In the genomic region with DNA sequence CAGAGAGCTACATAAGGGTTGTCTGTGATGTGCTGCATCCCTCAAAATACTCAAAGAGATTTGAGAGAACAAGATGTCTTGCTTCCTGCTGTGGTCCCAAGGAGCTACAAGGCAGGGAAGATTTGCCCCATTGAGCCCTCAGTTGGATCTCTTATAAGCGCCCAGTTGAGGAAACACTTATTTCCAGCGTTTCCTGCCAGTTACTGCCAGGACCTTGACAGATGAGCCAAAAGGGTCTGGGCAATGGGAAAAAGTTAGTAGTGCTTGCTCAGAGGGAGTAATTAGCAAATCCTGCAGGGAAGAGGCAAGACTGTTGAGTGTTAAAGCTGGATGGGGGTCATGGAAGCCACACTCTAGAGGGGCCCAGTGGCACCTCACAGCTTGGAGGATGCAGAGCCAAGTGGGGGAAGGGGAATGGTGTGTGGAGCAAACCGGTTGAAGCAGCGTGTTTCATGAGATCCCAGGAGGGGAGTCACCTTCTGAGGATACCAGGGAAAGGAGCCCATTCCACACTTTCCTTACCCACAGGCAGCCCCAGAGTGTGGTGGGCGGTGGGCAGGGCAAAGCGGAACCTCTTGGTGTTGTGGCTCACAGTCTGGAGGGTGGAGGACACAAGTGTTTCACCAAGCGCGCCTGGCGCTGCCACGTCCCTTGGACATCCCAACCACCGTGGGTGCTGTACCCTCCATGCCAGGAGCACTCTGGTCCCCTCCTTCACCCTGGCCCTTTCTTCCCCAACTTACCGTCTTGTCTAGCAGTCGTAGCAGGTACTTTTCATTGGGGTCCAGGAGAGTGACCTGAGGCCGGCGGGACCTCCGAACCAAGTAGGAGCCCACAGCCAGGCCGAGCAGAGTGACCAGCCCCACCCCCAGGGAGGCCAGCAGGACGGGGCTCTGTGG, we compare ENCODE assay signal across 8 cellular contexts. TPM values are rescaled to one million over a fixed set of nuclear protein-coding genes. Genes with fewer than 3 reads are reported as not detected.
DNase-seq lines count a peak whose midpoint lies in the region; ATAC-seq, FAIRE-seq and TF ChIP-seq lines count a peak whose summit lies in the region.

No MANE protein-coding gene starts in this region.

- no peak for ATAC-seq in natural killer cell
- ATAC-seq in HG03135 (IDR thresholded peaks at IDR 0.05; ENCODE audit: unreplicated experiment), result no peak

- H3K4me3 ChIP-seq in Caco-2 (ENCODE audit: low read depth, low read length) (peak overlapping the region; percentile 70), OCI-LY1 (ENCODE audit: low read depth, low read length, poor library complexity, severe bottlenecking) (peak overlapping the region; percentile 97), H1 (ENCODE audit: extremely low read depth in 1 of 4, insufficient read depth in 2 of 4, low read depth in 3 of 4, low read length in 4 of 4) (peak overlapping the region; percentile 54 to 79 (median 70))

- no peak overlapping the region for H2BK15ac ChIP-seq in H1 (ENCODE audit: low read length)

- no peak overlapping the region for H3K18ac ChIP-seq in H1 (ENCODE audit: extremely low read depth, low read length)

- peak overlapping the region; percentile 71 for H4K8ac ChIP-seq in H1 (ENCODE audit: extremely low read depth, insufficient read depth, low read length)

- H4K91ac ChIP-seq in H1 (replicated peaks; ENCODE audit: insufficient read length, low read length), result peak overlapping the region; percentile 49

- H2AFZ ChIP-seq in OCI-LY1 (ENCODE audit: low read length) (no peak overlapping the region), H1 (ENCODE audit: low read length) (no peak overlapping the region)

- no peaks in the 10 kb centered on the region for H3F3A ChIP-seq in OCI-LY1 (ENCODE audit: insufficient read depth, low read length)

- no peaks in the 10 kb centered on the region for H3K79me1 ChIP-seq in H1 (ENCODE audit: low read depth, low read length)

- H3K56ac ChIP-seq in H1 (replicated peaks; ENCODE audit: insufficient read length, low read depth, low read length), result no peak overlapping the region

- no peak overlapping the region for H2BK20ac ChIP-seq in H1 (ENCODE audit: low read length)

- no peak overlapping the region for H4K5ac ChIP-seq in H1 (ENCODE audit: insufficient read length, low read depth, low read length)

- peaks cover 10% of the 10 kb centered on the region for H3K23me2 ChIP-seq in H1 (ENCODE audit: low read depth, low read length)

- no peak overlapping the region for H3K27ac Mint-ChIP-seq in Caco-2 (ENCODE audit: unreplicated experiment)
- peak overlapping the region; percentile 73 to 83 for H3K27ac Mint-ChIP-seq in natural killer cell

- no peak overlapping the region for H3K14ac ChIP-seq in H1 (ENCODE audit: insufficient read length)

- H3K4me3 Mint-ChIP-seq in Caco-2 (ENCODE audit: unreplicated experiment) (peak overlapping the region; percentile 83), natural killer cell (peak overlapping the region; percentile 86)

- H3K9me3 ChIP-seq in Caco-2 (no peaks in the 10 kb centered on the region), OCI-LY1 (ENCODE audit: low read length) (no peaks in the 10 kb centered on the region), H1 (ENCODE audit: insufficient read depth in 2 of 2, low read depth in 1 of 2, low read length in 1 of 2) (no peaks in the 10 kb centered on the region)

- TF ChIP-seq RAD21 in H1 (IDR thresholded peaks at IDR 0.05 in 1 of 2, conservative IDR thresholded peaks at IDR 0.05 in 1 of 2; ENCODE audit: low read depth in 2 of 2, low read length in 2 of 2), result no peak

- DNase-seq in Caco-2 (no peak), H1 (ENCODE audit: low read depth in 1 of 2, low spot score in 2 of 2) (no peak), natural killer cell (no peak), foreskin melanocyte (no peak), GM19240 (ENCODE audit: insufficient read length, low spot score) (no peak), NCI-H524 treated with DMSO at 0.1 percent for 48 hours (lab: John Stamatoyannopoulos, UW) (no peak)

- no peaks in the 10 kb centered on the region for H3K36me3 Mint-ChIP-seq in Caco-2 (ENCODE audit: insufficient read depth, unreplicated experiment)
- H3K36me3 Mint-ChIP-seq in natural killer cell, result no peaks in the 10 kb centered on the region

- H3K4ac ChIP-seq in H1 (replicated peaks; ENCODE audit: insufficient read length, low read depth, low read length), result peak overlapping the region; percentile 74

- CTCF ChIA-PET in Caco-2 (lab: Charles Lee) (no interaction called here), H1 (lab: Charles Lee; ENCODE audit: partially characterized antibody) (interaction anchor here (0.6 to 1.0 kb wide), 2 partner anchors 162 to 208 kb away, joined by 3 read pairs; partner anchors contain the start of gene ADORA1)

- H3K23ac ChIP-seq in H1 (ENCODE audit: insufficient read length), result no peak overlapping the region

- FAIRE-seq in H1 (lab: Jason Lieb, UNC), result no peak

- H3K79me2 ChIP-seq in OCI-LY1 (ENCODE audit: insufficient read depth, low read length), result no peaks in the 10 kb centered on the region
- H3K79me2 ChIP-seq in H1 (ENCODE audit: control insufficient read depth in 1 of 2, insufficient read depth in 2 of 2, low read length in 2 of 2), result no peaks in the 10 kb centered on the region

- BruUV-seq in Caco-2 (replicated peaks; lab: Mats Ljungman, UMichigan), result TSS peak; percentile 36

- TF ChIP-seq EP300 in H1 (IDR thresholded peaks at IDR 0.05; ENCODE audit: borderline replicate concordance in 1 of 2, low read depth in 2 of 2, low read length in 2 of 2), result no peak

- H3K9me3 Mint-ChIP-seq in Caco-2 (ENCODE audit: unreplicated experiment) (no peaks in the 10 kb centered on the region), natural killer cell (no peaks in the 10 kb centered on the region)

- WGBS in H1 (ENCODE audit: extremely low coverage in 1 of 2, insufficient coverage in 1 of 2, insufficient read length in 1 of 2, insufficient replicate concordance in 2 of 2, low coverage in 1 of 2, low lambda C conversion rate in 2 of 2, missing lambda C conversion rate in 1 of 2), 2 experiments, result 52% methylated on average over 18 of the region's 18 CpGs; no CpG with 5 or more reads in 1 of the 2 experiments

- peaks cover 25% of the 10 kb centered on the region for H3K4me1 ChIP-seq in Caco-2
- H3K4me1 ChIP-seq in OCI-LY1 (ENCODE audit: insufficient read depth, low read length, severe bottlenecking), result peaks cover 29% of the 10 kb centered on the region
- H3K4me1 ChIP-seq in H1 (replicated peaks in 1 of 4; ENCODE audit: control insufficient read depth in 3 of 4, insufficient read depth in 4 of 4, low read length in 3 of 4), result peaks cover 4 to 6% (median 5%) of the 10 kb centered on the region in 4 experiments; a peak in 6 of 7 replicates

- H2BK120ac ChIP-seq in H1 (replicated peaks; ENCODE audit: low read depth, low read length), result no peak overlapping the region

- H3K27me3 ChIP-seq in Caco-2 (replicated peaks; ENCODE audit: control insufficient read depth, insufficient read depth, low read length) (no peaks in the 10 kb centered on the region; the same call in 1 of the 2 replicates), OCI-LY1 (ENCODE audit: insufficient read depth, low read length) (no peaks in the 10 kb centered on the region), H1 (replicated peaks in 1 of 4; ENCODE audit: control insufficient read depth in 3 of 4, extremely low read depth in 1 of 4, insufficient read depth in 3 of 4, low read length in 3 of 4) (no peaks in the 10 kb centered on the region; a peak in 2 of 7 replicates)

- no peak overlapping the region for H2BK5ac ChIP-seq in H1 (ENCODE audit: low read depth, low read length)

- TF ChIP-seq CTCF in Caco-2 (IDR thresholded peaks at IDR 0.05; ENCODE audit: insufficient read depth in 1 of 2, low read depth in 1 of 2, low read length in 1 of 2, severe bottlenecking in 1 of 2, unreplicated experiment in 1 of 2), result no peak
- no peak for TF ChIP-seq CTCF in OCI-LY1 (IDR thresholded peaks at IDR 0.05; ENCODE audit: low read length)
- no peak for TF ChIP-seq CTCF in H1 (IDR thresholded peaks at IDR 0.05; ENCODE audit: control extremely low read depth in 1 of 3, insufficient read depth in 1 of 3, low read depth in 1 of 3, low read length in 3 of 3)
- no peak for TF ChIP-seq CTCF in natural killer cell (IDR thresholded peaks at IDR 0.05)

- H3K36me3 ChIP-seq in Caco-2 (ENCODE audit: control insufficient read depth, insufficient read depth, low read length) (no peaks in the 10 kb centered on the region), OCI-LY1 (ENCODE audit: insufficient read depth, low read length) (peaks cover 31% of the 10 kb centered on the region), H1 (ENCODE audit: control insufficient read depth in 2 of 4, insufficient read depth in 4 of 4, low read length in 3 of 4) (peaks cover 0 to 2% (median 0%) of the 10 kb centered on the region in 4 experiments; a peak in 1 of 8 replicates)

- H2AK5ac ChIP-seq in H1 (ENCODE audit: low read depth, low read length), result no peak overlapping the region

- H3K9me2 ChIP-seq in OCI-LY1 (ENCODE audit: low read depth, low read length), result no peaks in the 10 kb centered on the region

- H3K4me1 Mint-ChIP-seq in Caco-2 (ENCODE audit: low read depth, unreplicated experiment) (peaks cover 13% of the 10 kb centered on the region), natural killer cell (peaks cover 25 to 27% of the 10 kb centered on the region in 2 donors)

- no peak overlapping the region for H2BK12ac ChIP-seq in H1 (ENCODE audit: low read depth, low read length)

- H3K27me3 Mint-ChIP-seq in Caco-2 (ENCODE audit: insufficient read depth, unreplicated experiment) (no peaks in the 10 kb centered on the region), natural killer cell (ENCODE audit: low read depth in 2 of 2) (no peaks in the 10 kb centered on the region)

- H3K27ac ChIP-seq in OCI-LY1 (ENCODE audit: low read depth, low read length, poor library complexity, severe bottlenecking) (peak overlapping the region; percentile 20), H1 (ENCODE audit: low read depth, low read length) (no peak overlapping the region)

- intact Hi-C loops in Caco-2 (cut with micrococcal nuclease; ENCODE audit: unreplicated experiment), result no loop called here
- intact Hi-C loops in natural killer cell (cut with micrococcal nuclease), result no loop called here

- H4K20me1 ChIP-seq in OCI-LY1 (ENCODE audit: insufficient read depth, low read length) (no peaks in the 10 kb centered on the region), H1 (replicated peaks in 1 of 2; ENCODE audit: control insufficient read depth in 1 of 2, insufficient read depth in 2 of 2, low read length in 2 of 2) (peaks cover 0 to 2% of the 10 kb centered on the region in 2 experiments)

- H3K4me2 ChIP-seq in OCI-LY1 (ENCODE audit: low read length) (peak overlapping the region; percentile 96), H1 (ENCODE audit: insufficient read depth in 1 of 2, low read depth in 2 of 2, low read length in 2 of 2) (peak overlapping the region; percentile 89 to 97)

- TF ChIP-seq POLR2A in H1 (IDR thresholded peaks at IDR 0.05; ENCODE audit: control extremely low read depth in 1 of 2, low read depth in 2 of 2, low read length in 2 of 2), result no peak

- peak overlapping the region; percentile 89 for H3K9ac ChIP-seq in OCI-LY1 (ENCODE audit: low read length)
- peak overlapping the region; percentile 51 to 69 (median 66); a peak in 5 of 7 replicates for H3K9ac ChIP-seq in H1 (replicated peaks in 1 of 4; ENCODE audit: extremely low read depth in 1 of 4, low read depth in 3 of 4, low read length in 3 of 4)

- POLR2A ChIA-PET in Caco-2 (lab: Charles Lee) (no interaction called here), H1 (lab: Charles Lee; ENCODE audit: partially characterized antibody) (interaction anchor here (1.0 to 1.6 kb wide), 5 partner anchors 12 to 156 kb away, joined by 3 to 5 read pairs (median 3); partner anchors contain the start of gene PCAT6)

RNA-seq across cellular contexts. Expression of gene CYB5R1, which starts 0.8 kb away (rescaled TPM):
- total RNA-seq in Caco-2 (2022) (28.0 and 29.6 TPM in 2 replicates), natural killer cell (10 to 100 TPM; 27.5 to 36.6 (median 27.7) TPM)
- 14.3 and 17.1 TPM in 2 replicates for total RNA-seq in H1 (2021; fragmentation: NEBNext Ultra II Directional; extraction: Animal tissue kit (Norgen Biotek cat#: 25700))
- 11.9 and 14.3 TPM in 2 replicates for polyA plus RNA-seq in H1 (2011; rRNA removed)
- 15.7 TPM for polyA plus RNA-seq in H1 (2011; cell fraction: cytosol; rRNA removed)
- 27.8 TPM for polyA plus RNA-seq in H1 (2011; cell fraction: nucleus; rRNA removed)
- 14.8 to 18.8 TPM (median 17.9 TPM) in 4 replicates for polyA plus RNA-seq in H1 (2012, experiment 1 of 2)
- polyA plus RNA-seq in H1 (2012, experiment 2 of 2), result 14.5 TPM
- polyA plus RNA-seq in H1 (2013, experiment 1 of 2), result 19.6 TPM
- 20.9 TPM for polyA plus RNA-seq in H1 (2013, experiment 2 of 2)
- 18.8 and 20.4 TPM in 2 replicates for polyA minus RNA-seq in H1 (2011; rRNA and poly(A)+ RNA removed)
- polyA minus RNA-seq in H1 (2011; cell fraction: cytosol; rRNA and poly(A)+ RNA removed), result 10.9 TPM
- polyA minus RNA-seq in H1 (2011; cell fraction: nucleus; rRNA and poly(A)+ RNA removed), result 19.4 TPM

RNA-seq across cellular contexts. Expression of gene ADIPOR1, which starts 8.1 kb away (rescaled TPM):
- total RNA-seq in Caco-2 (2022), result 68.3 and 71.4 TPM in 2 replicates
- 69.2 and 69.8 TPM in 2 replicates for total RNA-seq in H1 (2021; fragmentation: NEBNext Ultra II Directional; extraction: Animal tissue kit (Norgen Biotek cat#: 25700))
- 92.0 and 118 TPM in 2 replicates for polyA plus RNA-seq in H1 (2011; rRNA removed)
- 94.5 TPM for polyA plus RNA-seq in H1 (2011; cell fraction: cytosol; rRNA removed)
- polyA plus RNA-seq in H1 (2011; cell fraction: nucleus; rRNA removed), result 67.8 TPM
- polyA plus RNA-seq in H1 (2012, experiment 1 of 2), result 57.4 to 64.6 TPM (median 60.1 TPM) in 4 replicates
- 65.3 TPM for polyA plus RNA-seq in H1 (2012, experiment 2 of 2)
- polyA plus RNA-seq in H1 (2013, experiment 1 of 2), result 87.3 TPM
- polyA plus RNA-seq in H1 (2013, experiment 2 of 2), result 87.8 TPM
- polyA minus RNA-seq in H1 (2011; rRNA and poly(A)+ RNA removed), result 190 and 194 TPM in 2 replicates
- polyA minus RNA-seq in H1 (2011; cell fraction: cytosol; rRNA and poly(A)+ RNA removed), result 50.3 TPM
- 57.3 TPM for polyA minus RNA-seq in H1 (2011; cell fraction: nucleus; rRNA and poly(A)+ RNA removed)
- 10 to 100 TPM; 61.9 to 81.7 (median 80.6) TPM for total RNA-seq in natural killer cell

RNA-seq across cellular contexts. Expression of gene KLHL12, which starts 39.2 kb away (rescaled TPM):
- total RNA-seq in Caco-2 (2022) (23.2 and 23.6 TPM in 2 replicates), natural killer cell (10 to 100 TPM; 19.2 to 23.2 (median 22.6) TPM)
- 29.9 and 33.3 TPM in 2 replicates for total RNA-seq in H1 (2021; fragmentation: NEBNext Ultra II Directional; extraction: Animal tissue kit (Norgen Biotek cat#: 25700))
- polyA plus RNA-seq in H1 (2011; rRNA removed), result 22.3 and 27.2 TPM in 2 replicates
- 32.5 TPM for polyA plus RNA-seq in H1 (2011; cell fraction: cytosol; rRNA removed)
- polyA plus RNA-seq in H1 (2011; cell fraction: nucleus; rRNA removed), result 22.4 TPM
- 26.4 to 30.7 TPM (median 26.8 TPM) in 4 replicates for polyA plus RNA-seq in H1 (2012, experiment 1 of 2)
- polyA plus RNA-seq in H1 (2012, experiment 2 of 2), result 2.3 TPM
- 13.1 TPM for polyA plus RNA-seq in H1 (2013, experiment 1 of 2)
- 13.2 TPM for polyA plus RNA-seq in H1 (2013, experiment 2 of 2)
- 53.7 and 75.9 TPM in 2 replicates for polyA minus RNA-seq in H1 (2011; rRNA and poly(A)+ RNA removed)
- 15.3 TPM for polyA minus RNA-seq in H1 (2011; cell fraction: cytosol; rRNA and poly(A)+ RNA removed)
- 20.5 TPM for polyA minus RNA-seq in H1 (2011; cell fraction: nucleus; rRNA and poly(A)+ RNA removed)

RNA-seq across cellular contexts. Expression of gene TMEM183A, which starts 40.9 kb away (rescaled TPM):
- 62.8 and 74.3 TPM in 2 replicates for total RNA-seq in Caco-2 (2022)
- 107 TPM in 2 replicates for total RNA-seq in H1 (2021; fragmentation: NEBNext Ultra II Directional; extraction: Animal tissue kit (Norgen Biotek cat#: 25700))
- 160 and 173 TPM in 2 replicates for polyA plus RNA-seq in H1 (2011; rRNA removed)
- 145 TPM for polyA plus RNA-seq in H1 (2011; cell fraction: cytosol; rRNA removed)
- 139 TPM for polyA plus RNA-seq in H1 (2011; cell fraction: nucleus; rRNA removed)
- polyA plus RNA-seq in H1 (2012, experiment 1 of 2), result 74.7 to 91.0 TPM (median 88.0 TPM) in 4 replicates
- polyA plus RNA-seq in H1 (2012, experiment 2 of 2), result 75.9 TPM
- 66.1 TPM for polyA plus RNA-seq in H1 (2013, experiment 1 of 2)
- 65.5 TPM for polyA plus RNA-seq in H1 (2013, experiment 2 of 2)
- 169 and 202 TPM in 2 replicates for polyA minus RNA-seq in H1 (2011; rRNA and poly(A)+ RNA removed)
- 46.2 TPM for polyA minus RNA-seq in H1 (2011; cell fraction: cytosol; rRNA and poly(A)+ RNA removed)
- polyA minus RNA-seq in H1 (2011; cell fraction: nucleus; rRNA and poly(A)+ RNA removed), result 65.6 TPM
- 100 to 1,000 TPM; 127 to 147 (median 143) TPM for total RNA-seq in natural killer cell
